Comparison of ENCODE assay signal across 1 cellular context in genomic region chr2:15675456-15676195, GRCh38.
TF ChIP-seq lines count a peak whose summit lies in the region.

No MANE protein-coding gene starts in this region.

TF ChIP-seq in HepG2, 621 proteins besides CTCF, POLR2A, EP300 and RAD21 (continued from another document):
- TF ChIP-seq KIAA2018 (CRISPR knock-in tag; IDR thresholded peaks at IDR 0.05; ENCODE audit: borderline replicate concordance) (no peak), PRMT3 (CRISPR knock-in tag; IDR thresholded peaks at IDR 0.05; ENCODE audit: borderline replicate concordance, low read depth) (no peak), MXD4 (CRISPR knock-in tag; IDR thresholded peaks at IDR 0.05) (no peak), ZNF691 (CRISPR knock-in tag; IDR thresholded peaks at IDR 0.05; ENCODE audit: borderline replicate concordance, low read depth) (no peak), ZBTB39 (CRISPR knock-in tag; IDR thresholded peaks at IDR 0.05) (no peak), ZNF709 (CRISPR knock-in tag; IDR thresholded peaks at IDR 0.05) (no peak), TERF1 (CRISPR knock-in tag; IDR thresholded peaks at IDR 0.05) (no peak), AGO2 (optimal IDR thresholded peaks at IDR 0.05; ENCODE audit: low read depth, low read length) (no peak), SIX1 (CRISPR knock-in tag; IDR thresholded peaks at IDR 0.05; ENCODE audit: borderline replicate concordance) (no peak), ZBTB10 (CRISPR knock-in tag; IDR thresholded peaks at IDR 0.05; ENCODE audit: borderline replicate concordance) (no peak), ZNF280D (CRISPR knock-in tag; IDR thresholded peaks at IDR 0.05) (no peak), EZH2 (conservative IDR thresholded peaks at IDR 0.05; ENCODE audit: low read depth, low read length) (no peak)
TF ChIP-seq in HepG2: peak in this region for 0.
